1 cellular context compared by ENCODE assay signal in genomic region chr6:85551264-85551663, GRCh38.
TF ChIP-seq lines count a peak whose summit lies in the region.

No MANE protein-coding gene starts in this region.

TF ChIP-seq in GM23338, 12 proteins besides CTCF, POLR2A, EP300 and RAD21 (continued from another document):
- TF ChIP-seq ZNF462 (CRISPR knock-in tag; IDR thresholded peaks at IDR 0.05), result no peak
- no peak for TF ChIP-seq ZNF331 (CRISPR knock-in tag; IDR thresholded peaks at IDR 0.05; ENCODE audit: low read depth)
- TF ChIP-seq EZH2 (IDR thresholded peaks at IDR 0.05; ENCODE audit: low read depth, unreplicated experiment), result no peak
- no peak for TF ChIP-seq ETS1 (IDR thresholded peaks at IDR 0.05)
- no peak for TF ChIP-seq ZNF114 (CRISPR knock-in tag; IDR thresholded peaks at IDR 0.05)
